ENCODE assay signal across 19 cellular contexts in the genomic region with DNA sequence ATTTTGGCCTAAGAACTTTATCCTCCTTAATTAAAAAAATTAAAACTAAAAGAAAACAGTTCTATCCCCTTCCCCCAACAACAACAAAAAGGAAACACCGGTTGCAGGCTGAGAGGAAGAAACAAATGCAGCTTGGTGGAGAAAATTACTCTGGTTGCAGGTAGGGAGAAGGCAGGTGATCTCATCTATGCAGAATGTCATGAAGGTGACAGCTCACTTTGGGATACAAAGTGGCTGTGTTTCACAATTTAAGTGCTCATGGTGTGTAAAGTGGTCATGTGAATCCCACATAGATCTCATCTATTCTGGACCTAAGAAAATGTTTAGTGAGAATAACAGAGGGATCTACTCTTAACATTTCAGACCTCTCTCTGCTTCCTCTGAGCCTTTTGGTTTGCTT.
A peak's percentile ranks its signal among the peaks of the same experiment; 100 is the strongest.
DNase-seq lines count a peak whose midpoint lies in the region; ATAC-seq, FAIRE-seq and TF ChIP-seq lines count a peak whose summit lies in the region.
"Had no signal": no experiment of that assay in that cellular context is flagged by ENCODE, and none has a peak within 500 bp of the region (broad histone marks: within the 10 kb centered on the region; RNA-seq: fewer than 3 reads in every experiment).

No MANE protein-coding gene starts in this region.

- no peak overlapping the region for H3K27ac Mint-ChIP-seq in WTC11

- no peaks in the 10 kb centered on the region for H3K36me3 Mint-ChIP-seq in WTC11

- no peaks in the 10 kb centered on the region for H3K79me2 ChIP-seq in smooth muscle cell (ENCODE audit: low read depth)

- H3K36me3 ChIP-seq in HUES48 (ENCODE audit: control insufficient read depth, insufficient read depth, low read length) (no peaks in the 10 kb centered on the region), smooth muscle cell (ENCODE audit: low read depth) (no peaks in the 10 kb centered on the region), left ventricle myocardium inferior (no peaks in the 10 kb centered on the region), kidney (ENCODE audit: control insufficient read depth in 1 of 2, insufficient read depth in 2 of 2, low read length in 2 of 2) (no peaks in the 10 kb centered on the region)

- H3K4me1 ChIP-seq in HUES48 (ENCODE audit: control insufficient read depth, insufficient read depth, low read length) (peaks cover 23% of the 10 kb centered on the region), smooth muscle cell (ENCODE audit: low read depth) (no peaks in the 10 kb centered on the region), left ventricle myocardium inferior (no peaks in the 10 kb centered on the region), kidney (ENCODE audit: control insufficient read depth in 1 of 2, insufficient read depth in 1 of 2, low read depth in 1 of 2, low read length in 2 of 2) (no peaks in the 10 kb centered on the region)

- no peaks in the 10 kb centered on the region for H4K20me1 ChIP-seq in smooth muscle cell (ENCODE audit: low read depth)

- H3K27ac ChIP-seq in HUES48 (ENCODE audit: low read depth, low read length): peak overlapping the region; percentile 65
- H3K27ac ChIP-seq in smooth muscle cell (ENCODE audit: low read depth): peak overlapping the region; percentile 18
- H3K27ac ChIP-seq in left ventricle myocardium inferior (replicated peaks): no peak overlapping the region
- no peak overlapping the region for H3K27ac ChIP-seq in kidney (ENCODE audit: low read depth in 2 of 2, low read length in 2 of 2)
- H3K27ac ChIP-seq: C4-2B, GM23248, SK-N-MC had no signal

- WGBS in smooth muscle cell (ENCODE audit: low lambda C conversion rate): 4% methylated on average over 1 of the region's 1 CpG

- peak; percentile 52; the same call in 1 of the 2 replicates for ATAC-seq in WTC11
- ATAC-seq in GM21526 (IDR thresholded peaks at IDR 0.05; ENCODE audit: low FRiP score, unreplicated experiment): no peak
- ATAC-seq: Panc1, Right ventricle myocardium inferior had no signal

- FAIRE-seq in kidney (lab: Jason Lieb, UNC): no peak
- FAIRE-seq: GM12891 had no signal

- peaks cover 25% of the 10 kb centered on the region for H3K4me1 Mint-ChIP-seq in WTC11

- peaks cover 4% of the 10 kb centered on the region; the same call in 1 of the 2 replicates for H3K9me3 Mint-ChIP-seq in WTC11

- no peaks in the 10 kb centered on the region for H3K9me3 ChIP-seq in HUES48 (ENCODE audit: control insufficient read depth, insufficient read depth, low read length)
- no peaks in the 10 kb centered on the region for H3K9me3 ChIP-seq in smooth muscle cell (replicated peaks; ENCODE audit: low read depth)
- no peaks in the 10 kb centered on the region for H3K9me3 ChIP-seq in left ventricle myocardium inferior (replicated peaks)
- H3K9me3 ChIP-seq in kidney (ENCODE audit: control insufficient read depth in 1 of 2, low read length in 2 of 2): no peaks in the 10 kb centered on the region

- TF ChIP-seq CTCF in WTC11 (IDR thresholded peaks at IDR 0.05): no peak
- TF ChIP-seq CTCF in smooth muscle cell (IDR thresholded peaks at IDR 0.05; ENCODE audit: borderline replicate concordance, insufficient read depth, poor library complexity, severe bottlenecking): no peak
- no peak for TF ChIP-seq CTCF in left ventricle myocardium inferior (IDR thresholded peaks at IDR 0.05; ENCODE audit: borderline replicate concordance)
- TF ChIP-seq CTCF in kidney (IDR thresholded peaks at IDR 0.05; ENCODE audit: borderline replicate concordance, extremely low read depth, insufficient read depth): no peak

- H3K4me3 ChIP-seq in HUES48 (ENCODE audit: low read depth, low read length): no peak overlapping the region
- no peak overlapping the region for H3K4me3 ChIP-seq in smooth muscle cell
- no peak overlapping the region for H3K4me3 ChIP-seq in left ventricle myocardium inferior
- H3K4me3 ChIP-seq in kidney (ENCODE audit: low read length in 2 of 2): no peak overlapping the region
- H3K4me3 ChIP-seq: GM23248, SK-N-MC had no signal

- intact Hi-C loops in left ventricle myocardium inferior (cut with micrococcal nuclease) (no loop called here), kidney (cut with DNase I) (no loop called here)

- DNase-seq in WTC11 (ENCODE audit: low spot score) (no peak), iPS DF 19.7 (ENCODE audit: low read depth, low spot score) (peak; percentile 20), smooth muscle cell (lab: John Stamatoyannopoulos, UW; ENCODE audit: unreplicated experiment) (no peak), left ventricle myocardium inferior (no peak), kidney (no peak)
- DNase-seq: DND-41, GDM1, GM23248, NCI-H1417 treated with DMSO at 0.1 percent for 48 hours, NCI-H2029, NCI-H510A, NCI-H82 had no signal

- H3K4me3 Mint-ChIP-seq in WTC11: no peak overlapping the region

- no peak overlapping the region for H2AFZ ChIP-seq in smooth muscle cell (ENCODE audit: low read depth)
- H2AFZ ChIP-seq: GM23248 had no signal

- POLR2A ChIA-PET in WTC11 (lab: Charles Lee): interaction anchor here (0.6 kb wide), 1 partner anchor 319 kb away, joined by 5 read pairs; no protein-coding TSS in a partner anchor

- H3K9ac ChIP-seq in HUES48 (ENCODE audit: low read depth, low read length) (no peak overlapping the region), smooth muscle cell (ENCODE audit: low read depth) (no peak overlapping the region), kidney (ENCODE audit: low read length in 2 of 2) (no peak overlapping the region)
- H3K9ac ChIP-seq: GM23248 had no signal

- no peaks in the 10 kb centered on the region for H3K27me3 Mint-ChIP-seq in WTC11 (ENCODE audit: low read depth)

- no peaks in the 10 kb centered on the region for H3F3A ChIP-seq in smooth muscle cell (ENCODE audit: low read depth)

- CTCF ChIA-PET in WTC11 (lab: Charles Lee): no interaction called here

- H3K27me3 ChIP-seq in HUES48 (ENCODE audit: control insufficient read depth, insufficient read depth, low read length) (no peaks in the 10 kb centered on the region), smooth muscle cell (ENCODE audit: low read depth) (no peaks in the 10 kb centered on the region), left ventricle myocardium inferior (ENCODE audit: low read depth) (no peaks in the 10 kb centered on the region)

- H3K4me2 ChIP-seq in smooth muscle cell: peak overlapping the region; percentile 16

TF ChIP-seq in WTC11, 78 proteins besides CTCF, POLR2A, EP300 and RAD21:
- TF ChIP-seq, protein P1, sequence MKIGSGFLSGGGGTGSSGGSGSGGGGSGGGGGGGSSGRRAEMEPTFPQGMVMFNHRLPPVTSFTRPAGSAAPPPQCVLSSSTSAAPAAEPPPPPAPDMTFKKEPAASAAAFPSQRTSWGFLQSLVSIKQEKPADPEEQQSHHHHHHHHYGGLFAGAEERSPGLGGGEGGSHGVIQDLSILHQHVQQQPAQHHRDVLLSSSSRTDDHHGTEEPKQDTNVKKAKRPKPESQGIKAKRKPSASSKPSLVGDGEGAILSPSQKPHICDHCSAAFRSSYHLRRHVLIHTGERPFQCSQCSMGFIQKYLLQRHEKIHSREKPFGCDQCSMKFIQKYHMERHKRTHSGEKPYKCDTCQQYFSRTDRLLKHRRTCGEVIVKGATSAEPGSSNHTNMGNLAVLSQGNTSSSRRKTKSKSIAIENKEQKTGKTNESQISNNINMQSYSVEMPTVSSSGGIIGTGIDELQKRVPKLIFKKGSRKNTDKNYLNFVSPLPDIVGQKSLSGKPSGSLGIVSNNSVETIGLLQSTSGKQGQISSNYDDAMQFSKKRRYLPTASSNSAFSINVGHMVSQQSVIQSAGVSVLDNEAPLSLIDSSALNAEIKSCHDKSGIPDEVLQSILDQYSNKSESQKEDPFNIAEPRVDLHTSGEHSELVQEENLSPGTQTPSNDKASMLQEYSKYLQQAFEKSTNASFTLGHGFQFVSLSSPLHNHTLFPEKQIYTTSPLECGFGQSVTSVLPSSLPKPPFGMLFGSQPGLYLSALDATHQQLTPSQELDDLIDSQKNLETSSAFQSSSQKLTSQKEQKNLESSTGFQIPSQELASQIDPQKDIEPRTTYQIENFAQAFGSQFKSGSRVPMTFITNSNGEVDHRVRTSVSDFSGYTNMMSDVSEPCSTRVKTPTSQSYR (CRISPR knock-in tag; IDR thresholded peaks at IDR 0.05): no peak
- TF ChIP-seq AFF4 (CRISPR knock-in tag; IDR thresholded peaks at IDR 0.05; ENCODE audit: borderline replicate concordance) (no peak), JUN (CRISPR knock-in tag; IDR thresholded peaks at IDR 0.05) (no peak), CREM (CRISPR knock-in tag; IDR thresholded peaks at IDR 0.05) (no peak), ZNF219 (CRISPR knock-in tag; IDR thresholded peaks at IDR 0.05; ENCODE audit: borderline replicate concordance) (no peak)

Comparison
In these comparisons a context has a peak if more than half of its experiments do, and no peak if none do; other contexts are left out.
1. H3K27ac ChIP-seq: peak in HUES48 (single experiment) and smooth muscle cell (single experiment); none in left ventricle myocardium inferior (single experiment) and kidney (0 of 2).